In genomic region chr10:52040486-52040885, GRCh38 we compare ENCODE assay signal across 1 cellular context.
TF ChIP-seq lines count a peak whose summit lies in the region.

No MANE protein-coding gene starts in this region.

TF ChIP-seq in H1, 55 proteins besides CTCF, POLR2A, EP300 and RAD21:
- no peak for TF ChIP-seq CBX8 (IDR thresholded peaks at IDR 0.05; ENCODE audit: borderline replicate concordance, low read depth, low read length)
- TF ChIP-seq SP1 (IDR thresholded peaks at IDR 0.05; ENCODE audit: low read depth, low read length), result peak; percentile 45; the same call in 1 of the 2 replicates
- no peak for TF ChIP-seq KDM5A (IDR thresholded peaks at IDR 0.05; ENCODE audit: low read length)
- TF ChIP-seq BACH1 (IDR thresholded peaks at IDR 0.05; ENCODE audit: low read length), result no peak
- TF ChIP-seq MAX (IDR thresholded peaks at IDR 0.05), result no peak
